In the genomic region with DNA sequence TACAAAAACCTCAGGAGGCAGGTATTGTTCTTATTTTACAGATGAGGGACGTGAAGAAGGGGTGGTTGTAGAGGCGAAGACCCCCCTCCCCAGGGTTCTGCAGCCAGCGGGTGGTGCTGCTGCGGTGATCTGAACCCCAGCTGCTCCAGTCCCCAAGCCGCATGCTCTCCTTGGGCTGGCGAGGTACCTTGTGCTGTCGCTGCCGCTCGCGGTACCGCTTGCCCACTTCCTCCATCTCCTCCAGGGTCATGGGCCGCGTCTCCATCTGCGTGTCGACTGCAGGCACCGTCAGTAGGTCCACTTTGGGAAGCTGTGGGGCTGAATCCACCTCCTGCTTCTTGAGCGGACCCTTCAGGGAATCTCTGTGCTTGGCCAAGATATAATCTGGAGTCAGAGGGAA, we compare ENCODE assay signal across 35 cellular contexts. TPM values are rescaled to one million over a fixed set of nuclear protein-coding genes. Genes with fewer than 3 reads are reported as not detected.
"Had no signal": no experiment of that assay in that cellular context is flagged by ENCODE, and none has a peak within 500 bp of the region (broad histone marks: within the 10 kb centered on the region; RNA-seq: fewer than 3 reads in every experiment).

No MANE protein-coding gene starts in this region.

- H3K9me3 Mint-ChIP-seq: activated B cell treated with CpG ODN at 0.5 μM for 24 hours; activated CD8-positive, alpha-beta T cell treated with anti-CD3 and anti-CD28 coated beads for 36 hours; activated T-cell treated with anti-CD3 and anti-CD28 coated beads, Interleukin-2, amount 50 U/mL, for 4 hours; activated T-helper 17 cell treated with anti-CD3 and anti-CD28 coated beads, Interleukin-2, amount 50 U/mL, for 72 hours; effector memory CD8-positive, alpha-beta T cell; T-helper 2 cell treated with Interferon-gamma antibody and Interleukin-4, amounts not matched to agents 5 μg/mL and 100 μg/mL, for 36 hours had no signal

- H3K4me1 ChIP-seq: esophagus squamous epithelium, gastroesophageal sphincter had no signal

- H3K27ac ChIP-seq: brain microvascular endothelial cell, esophagus squamous epithelium, gastroesophageal sphincter, WERI-Rb-1 had no signal

- H3K27ac Mint-ChIP-seq: activated B cell treated with CpG ODN at 0.5 μM for 24 hours; activated CD8-positive, alpha-beta T cell treated with anti-CD3 and anti-CD28 coated beads for 36 hours; activated naive CD8-positive, alpha-beta T cell; activated T-helper 17 cell treated with anti-CD3 and anti-CD28 coated beads, Interleukin-2, amount 50 U/mL, for 72 hours; effector memory CD8-positive, alpha-beta T cell; T-helper 17 cell; T-helper 2 cell treated with Interferon-gamma antibody and Interleukin-4, amounts not matched to agents 5 μg/mL and 100 μg/mL, for 36 hours had no signal

- H3K9me3 ChIP-seq: esophagus squamous epithelium, gastroesophageal sphincter had no signal

- H3K36me3 ChIP-seq: brain microvascular endothelial cell, esophagus squamous epithelium, gastroesophageal sphincter, WERI-Rb-1 had no signal

- ATAC-seq: activated CD4-positive, CD25-positive, alpha-beta regulatory T cell treated with anti-CD3 and anti-CD28 coated beads, Interleukin-2, amount 50 U/mL, for 24 hours; activated CD8-positive, alpha-beta T cell treated with anti-CD3 and anti-CD28 coated beads for 36 hours; activated T-cell treated with anti-CD3 and anti-CD28 coated beads, Interleukin-2, amount 50 U/mL, for 4 hours; activated T-helper 17 cell treated with anti-CD3 and anti-CD28 coated beads, Interleukin-2, amount 50 U/mL, for 72 hours; effector memory CD8-positive, alpha-beta T cell; gastroesophageal sphincter; T-helper 17 cell had no signal

- H3K27me3 ChIP-seq: brain microvascular endothelial cell, esophagus squamous epithelium had no signal

- H3K4me1 Mint-ChIP-seq: activated T-helper 17 cell treated with anti-CD3 and anti-CD28 coated beads, Interleukin-2, amount 50 U/mL, for 72 hours had no signal

- H3K4me3 ChIP-seq: esophagus squamous epithelium, gastroesophageal sphincter had no signal

- H3K36me3 Mint-ChIP-seq: activated naive CD8-positive, alpha-beta T cell had no signal

- H3K27me3 Mint-ChIP-seq: activated B cell treated with CpG ODN at 0.5 μM for 24 hours; activated CD8-positive, alpha-beta T cell treated with anti-CD3 and anti-CD28 coated beads for 36 hours; activated naive CD8-positive, alpha-beta T cell; activated T-helper 17 cell treated with anti-CD3 and anti-CD28 coated beads, Interleukin-2, amount 50 U/mL, for 72 hours had no signal

- H3K4me3 Mint-ChIP-seq: activated B cell treated with CpG ODN at 0.5 μM for 24 hours; activated CD8-positive, alpha-beta T cell treated with anti-CD3 and anti-CD28 coated beads for 36 hours; activated naive CD8-positive, alpha-beta T cell; activated T-cell treated with anti-CD3 and anti-CD28 coated beads, Interleukin-2, amount 50 U/mL, for 4 hours; activated T-helper 17 cell treated with anti-CD3 and anti-CD28 coated beads, Interleukin-2, amount 50 U/mL, for 72 hours; effector memory CD8-positive, alpha-beta T cell; T-helper 17 cell; T-helper 2 cell treated with Interferon-gamma antibody and Interleukin-4, amounts not matched to agents 5 μg/mL and 100 μg/mL, for 36 hours had no signal

- DNase-seq: activated B cell treated with CpG ODN at 0.5 μM for 24 hours; activated CD4-positive, alpha-beta T cell treated with anti-CD3 and anti-CD28 coated beads for 48 hours; activated CD4-positive, alpha-beta T cell treated with anti-CD3 and anti-CD28 coated beads, Interleukin-2, amount 50 U/mL, for 1 hour; activated CD4-positive, alpha-beta T cell treated with anti-CD3 and anti-CD28 coated beads, Interleukin-2, amount 50 U/mL, for 48 hours; activated CD8-positive, alpha-beta memory T cell treated with anti-CD3 and anti-CD28 coated beads for 24 hours; activated CD8-positive, alpha-beta T cell treated with anti-CD3 and anti-CD28 coated beads for 36 hours; activated effector memory CD4-positive, alpha-beta T cell treated with Interleukin-2 at 50 U/mL for 16 hours; activated gamma-delta T cell treated with Interleukin-2 at 50 U/mL for 16 hours; activated naive CD4-positive, alpha-beta T cell treated with anti-CD3 and anti-CD28 coated beads, Interleukin-2, amount 50 U/mL, for 16 hours; activated naive CD4-positive, alpha-beta T cell treated with Interleukin-2 at 50 U/mL for 16 hours; activated T-cell treated with anti-CD3 and anti-CD28 coated beads, Interleukin-2, amount 50 U/mL, for 4 hours; amniotic stem cell; anterior cingulate cortex; brain microvascular endothelial cell; caudate nucleus; cortex of kidney; dermis blood vessel endothelial cell; effector CD4-positive, alpha-beta T cell; effector memory CD8-positive, alpha-beta T cell; erythroblast; esophagus squamous epithelium; foreskin melanocyte; T-helper 1 cell; T-helper 17 cell; T1000; WERI-Rb-1 had no signal

RNA-seq across cellular contexts. Expression of gene EFCAB12, which starts 17.5 kb away (rescaled TPM):
- total RNA-seq: bronchial epithelial cell, chondrocyte, dermis blood vessel endothelial cell, fibroblast of villous mesenchyme had no signal
- polyA plus RNA-seq: fibroblast of lung had no signal
